9 cellular contexts compared by ENCODE assay signal in genomic region chr13:90769387-90769786, GRCh38.
"Had no signal": no experiment of that assay in that cellular context is flagged by ENCODE, and none has a peak within 500 bp of the region (broad histone marks: within the 10 kb centered on the region; RNA-seq: fewer than 3 reads in every experiment).

No MANE protein-coding gene starts in this region.

- H3K9me3 ChIP-seq: HAP-1 had no signal

- DNase-seq: HFFc6, IMR-90, Karpas-422, KBM-7 had no signal

- H3K4me2 ChIP-seq: GM23338, KMS-11 had no signal

- H3K27ac ChIP-seq: KMS-11 had no signal

- H3K9me3 Mint-ChIP-seq: GM23338, HFFc6 had no signal

- H3K4me3 ChIP-seq: GM23338, HAP-1 had no signal

- H3K36me3 ChIP-seq: HAP-1 had no signal

- H3K27ac Mint-ChIP-seq: GM23338, HFFc6 had no signal

- H2AFZ ChIP-seq: GM23338 had no signal

- ATAC-seq: GM23338, HCT116 had no signal

- H3K4me1 ChIP-seq: HAP-1 had no signal

- H3K4me3 Mint-ChIP-seq: GM23338, HFFc6 had no signal

- H3K9ac ChIP-seq: KMS-11 had no signal

- FAIRE-seq: HTR-8/SVneo had no signal
